Comparison of ENCODE assay signal across 21 cellular contexts in the genomic region with DNA sequence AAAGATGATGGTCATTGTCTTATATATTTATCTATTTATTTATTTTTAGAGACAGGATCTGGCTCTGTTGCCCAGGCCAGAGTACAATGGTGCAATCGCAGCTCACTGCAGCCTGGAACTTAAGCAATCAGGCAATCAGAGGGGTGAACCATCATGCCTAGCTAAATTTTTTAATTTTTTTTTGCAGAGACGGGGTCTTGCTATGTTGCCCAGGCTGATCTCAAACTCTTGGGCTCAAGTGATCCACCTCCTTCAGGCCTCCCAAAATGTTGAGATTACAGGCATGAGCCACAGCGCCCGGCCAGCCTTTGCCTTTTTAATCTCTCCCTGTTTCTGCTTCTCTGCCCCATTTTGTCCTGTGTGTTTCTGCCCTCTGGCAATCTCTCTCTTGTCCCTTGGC.
DNase-seq lines count a peak whose midpoint lies in the region; ATAC-seq and TF ChIP-seq lines count a peak whose summit lies in the region.
"Had no signal": no experiment of that assay in that cellular context is flagged by ENCODE, and none has a peak within 500 bp of the region (broad histone marks: within the 10 kb centered on the region; RNA-seq: fewer than 3 reads in every experiment).

No MANE protein-coding gene starts in this region.

- CTCF ChIA-PET in activated naive CD4-positive, alpha-beta T cell treated with anti-CD3 and anti-CD28 coated beads for 36 hours (lab: Charles Lee): interaction anchor here (0.9 kb wide), 1 partner anchor 16 kb away, joined by 3 read pairs; no protein-coding TSS in a partner anchor
- CTCF ChIA-PET in HEK293 (lab: Yijun Ruan, JAX): interaction anchor here (0.7 to 1.7 kb wide), 5 partner anchors 14 to 246 kb away, joined by 3 to 10 read pairs (median 4); no protein-coding TSS in a partner anchor

- H3F3A ChIP-seq in neural progenitor cell (ENCODE audit: low read depth) (peaks cover 15% of the 10 kb centered on the region), MM.1S (ENCODE audit: insufficient read depth, low read length) (no peaks in the 10 kb centered on the region)

- H3K27ac ChIP-seq in HEK293 (ENCODE audit: extremely low read depth, low read depth, low read length) (no peak overlapping the region), neural progenitor cell (no peak overlapping the region), MM.1S (ENCODE audit: low read length) (no peak overlapping the region)
- H3K27ac ChIP-seq: 22Rv1, BLaER1, C4-2B had no signal

- H3K36me3 Mint-ChIP-seq in activated naive CD4-positive, alpha-beta T cell treated with anti-CD3 and anti-CD28 coated beads for 36 hours (ENCODE audit: low read depth): no peaks in the 10 kb centered on the region
- no peaks in the 10 kb centered on the region for H3K36me3 Mint-ChIP-seq in neural progenitor cell
- H3K36me3 Mint-ChIP-seq: CD8-positive, alpha-beta memory T cell had no signal

- intact Hi-C loops in activated naive CD4-positive, alpha-beta T cell treated with anti-CD3 and anti-CD28 coated beads for 36 hours (cut with micrococcal nuclease): no loop called here

- DNase-seq in activated naive CD4-positive, alpha-beta T cell treated with anti-CD3 and anti-CD28 coated beads for 36 hours: no peak
- no peak for DNase-seq in activated naive CD4-positive, alpha-beta T cell (lab: John Stamatoyannopoulos, UW)
- DNase-seq in left lobe of liver (ENCODE audit: low spot score) (no peak), neural progenitor cell (ENCODE audit: low spot score) (no peak), MM.1S (no peak)
- DNase-seq in stimulated activated naive CD4-positive, alpha-beta T cell (lab: John Stamatoyannopoulos, UW): no peak
- DNase-seq: CD4-positive, CD25-positive, alpha-beta regulatory T cell; CD8-positive, alpha-beta memory T cell; DMS 273 treated with DMSO at 0.1 percent for 48 hours; DMS79; EL; GDM1 had no signal

- POLR2A ChIA-PET in HEK293 (lab: Yijun Ruan, JAX): no interaction called here

- ATAC-seq in left lobe of liver (peak; percentile 53), GM21576 (IDR thresholded peaks at IDR 0.05; ENCODE audit: unreplicated experiment) (no peak)
- ATAC-seq: GM12878, GM23338 had no signal

- H3K4me1 Mint-ChIP-seq in activated naive CD4-positive, alpha-beta T cell treated with anti-CD3 and anti-CD28 coated beads for 36 hours (ENCODE audit: low read depth): peaks cover 37% of the 10 kb centered on the region
- peaks cover 27% of the 10 kb centered on the region for H3K4me1 Mint-ChIP-seq in neural progenitor cell

- H4K20me1 ChIP-seq in neural progenitor cell (ENCODE audit: low read depth) (no peaks in the 10 kb centered on the region), MM.1S (ENCODE audit: insufficient read depth, low read length) (no peaks in the 10 kb centered on the region)
- H4K20me1 ChIP-seq: BLaER1 had no signal

- H3K9me3 ChIP-seq in HEK293 (ENCODE audit: control insufficient read depth, insufficient read depth, low read depth, low read length) (no peaks in the 10 kb centered on the region), neural progenitor cell (ENCODE audit: low read depth) (no peaks in the 10 kb centered on the region), MM.1S (replicated peaks; ENCODE audit: insufficient read depth, low read length) (no peaks in the 10 kb centered on the region)
- H3K9me3 ChIP-seq: BLaER1, HAP-1 had no signal

- H3K9me3 Mint-ChIP-seq in activated naive CD4-positive, alpha-beta T cell treated with anti-CD3 and anti-CD28 coated beads for 36 hours: no peaks in the 10 kb centered on the region
- H3K9me3 Mint-ChIP-seq in neural progenitor cell: no peaks in the 10 kb centered on the region
- H3K9me3 Mint-ChIP-seq: CD8-positive, alpha-beta memory T cell; GM23338 had no signal

- H3K27ac Mint-ChIP-seq in activated naive CD4-positive, alpha-beta T cell treated with anti-CD3 and anti-CD28 coated beads for 36 hours: peak overlapping the region; percentile 22
- H3K27ac Mint-ChIP-seq in neural progenitor cell: peak overlapping the region; percentile 12
- H3K27ac Mint-ChIP-seq: B cell; CD4-positive, CD25-positive, alpha-beta regulatory T cell; GM23338 had no signal

- peaks cover 2% of the 10 kb centered on the region; the same call in 1 of the 2 replicates for H3K4me1 ChIP-seq in HEK293 (ENCODE audit: control insufficient read depth, insufficient read depth, low read length)
- H3K4me1 ChIP-seq in neural progenitor cell: peaks cover 20% of the 10 kb centered on the region
- no peaks in the 10 kb centered on the region for H3K4me1 ChIP-seq in MM.1S (ENCODE audit: low read length)

- TF ChIP-seq CTCF in HEK293 (tag by site-specific recombination; IDR thresholded peaks at IDR 0.05) (no peak), neural progenitor cell (IDR thresholded peaks at IDR 0.05) (no peak), MM.1S (IDR thresholded peaks at IDR 0.05; ENCODE audit: low read length) (no peak)

- H3K4me3 Mint-ChIP-seq in activated naive CD4-positive, alpha-beta T cell treated with anti-CD3 and anti-CD28 coated beads for 36 hours: no peak overlapping the region
- H3K4me3 Mint-ChIP-seq in neural progenitor cell: no peak overlapping the region
- H3K4me3 Mint-ChIP-seq: B cell; CD4-positive, CD25-positive, alpha-beta regulatory T cell; GM23338 had no signal

- H2AFZ ChIP-seq in neural progenitor cell (replicated peaks): no peak overlapping the region
- no peak overlapping the region for H2AFZ ChIP-seq in MM.1S (ENCODE audit: low read length)

- no peak overlapping the region for H3K9ac ChIP-seq in neural progenitor cell
- no peak overlapping the region for H3K9ac ChIP-seq in MM.1S (ENCODE audit: low read length)
- H3K9ac ChIP-seq: BLaER1 had no signal

- no peak overlapping the region for H3K4me3 ChIP-seq in HEK293 (ENCODE audit: low read depth, low read length)
- no peak overlapping the region for H3K4me3 ChIP-seq in neural progenitor cell
- no peak overlapping the region for H3K4me3 ChIP-seq in MM.1S (ENCODE audit: low read length)
- H3K4me3 ChIP-seq: BLaER1, GM12878, GM23338, HAP-1 had no signal

- H3K36me3 ChIP-seq in HEK293 (ENCODE audit: control insufficient read depth in 2 of 2, insufficient read depth in 1 of 2, low read length in 2 of 2) (no peaks in the 10 kb centered on the region), neural progenitor cell (no peaks in the 10 kb centered on the region), MM.1S (replicated peaks; ENCODE audit: insufficient read depth, low read length) (no peaks in the 10 kb centered on the region)
- H3K36me3 ChIP-seq: BLaER1, HAP-1 had no signal

- H3K27me3 Mint-ChIP-seq in activated naive CD4-positive, alpha-beta T cell treated with anti-CD3 and anti-CD28 coated beads for 36 hours (ENCODE audit: low read depth): peaks cover 5% of the 10 kb centered on the region
- H3K27me3 Mint-ChIP-seq in neural progenitor cell (ENCODE audit: insufficient read depth, low read depth): peaks cover 14% of the 10 kb centered on the region
- H3K27me3 Mint-ChIP-seq: B cell had no signal

- H3K27me3 ChIP-seq in neural progenitor cell: peaks cover 17% of the 10 kb centered on the region
- peaks cover 25% of the 10 kb centered on the region for H3K27me3 ChIP-seq in MM.1S (replicated peaks; ENCODE audit: insufficient read depth, low read length)

- H3K79me2 ChIP-seq in neural progenitor cell (ENCODE audit: low read depth) (no peaks in the 10 kb centered on the region), MM.1S (ENCODE audit: low read length) (no peaks in the 10 kb centered on the region)

- H3K4me2 ChIP-seq in neural progenitor cell (no peak overlapping the region), MM.1S (ENCODE audit: low read depth, low read length) (no peak overlapping the region)
- H3K4me2 ChIP-seq: BLaER1, GM23338 had no signal

- H3K9me2 ChIP-seq in MM.1S (replicated peaks; ENCODE audit: insufficient read depth, low read length): no peaks in the 10 kb centered on the region

TF ChIP-seq in HEK293, 187 proteins besides CTCF, POLR2A, EP300 and RAD21:
- TF ChIP-seq ZNF555 (tag by site-specific recombination; conservative IDR thresholded peaks at IDR 0.05) (no peak), ZNF121 (tag by site-specific recombination; IDR thresholded peaks at IDR 0.05) (peak; percentile 91), MYNN (tag by site-specific recombination; IDR thresholded peaks at IDR 0.05; ENCODE audit: borderline replicate concordance) (no peak), ZNF133 (tag by site-specific recombination; IDR thresholded peaks at IDR 0.05) (no peak)
TF ChIP-seq in HEK293: peak in this region for 1.
